In the genomic region with DNA sequence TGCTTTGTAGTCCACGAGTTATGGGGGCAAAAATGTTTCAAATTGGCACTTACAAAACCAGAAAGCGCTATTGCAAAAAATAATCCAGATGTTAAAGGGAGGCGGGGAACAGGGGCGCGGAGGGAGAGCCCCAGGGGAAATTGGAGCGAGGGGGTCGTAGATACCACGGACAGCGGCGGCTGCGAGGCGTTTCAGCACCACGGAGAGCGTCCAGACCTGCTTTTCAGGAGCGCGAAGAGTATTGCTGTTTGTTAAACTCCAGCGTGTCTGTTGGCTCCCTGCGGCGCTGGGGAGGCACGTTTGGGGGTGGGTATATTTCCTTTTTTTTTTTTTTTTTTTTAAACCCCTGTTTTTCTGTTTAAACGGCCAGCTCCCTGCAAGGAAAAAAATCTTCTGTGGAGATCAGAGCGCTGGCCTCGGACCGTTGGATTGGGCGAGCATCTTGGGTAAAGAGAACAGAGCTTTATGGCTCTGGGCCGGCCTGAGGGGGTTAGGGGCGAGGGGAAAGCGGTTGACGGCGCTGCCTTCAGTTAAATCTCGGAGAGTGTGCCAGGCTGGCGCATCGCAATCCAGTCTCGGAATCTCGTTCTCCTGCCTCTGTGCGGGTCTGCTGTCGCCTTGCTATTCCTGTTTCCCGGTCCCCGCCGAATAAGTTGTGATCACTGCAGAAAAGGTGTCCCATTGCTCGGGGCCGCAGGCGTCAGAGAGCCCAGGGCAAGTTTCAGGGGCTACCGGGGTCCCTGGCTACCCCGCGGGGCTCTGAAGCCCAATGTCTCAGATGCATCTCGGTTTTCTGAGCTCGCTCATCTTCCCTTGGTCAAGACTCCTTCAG, we compare ENCODE assay signal across 9 cellular contexts. TPM values are rescaled to one million over a fixed set of nuclear protein-coding genes. Genes with fewer than 3 reads are reported as not detected.
DNase-seq lines count a peak whose midpoint lies in the region; ATAC-seq and TF ChIP-seq lines count a peak whose summit lies in the region.
"Had no signal": no experiment of that assay in that cellular context is flagged by ENCODE, and none has a peak within 500 bp of the region (broad histone marks: within the 10 kb centered on the region; RNA-seq: fewer than 3 reads in every experiment).

A gene (minus strand): TSS at position 288 of the 832 bp plus-strand sequence. CDS start 302 bp downstream, outside the sequence.

- no peak within 1 kb of the TSS for H3K27ac Mint-ChIP-seq in activated naive CD4-positive, alpha-beta T cell treated with anti-CD3 and anti-CD28 coated beads, Interleukin-2, amount 10 ng/mL, durations not matched to agents 7 days and 5 days

- intact Hi-C loops in left ventricle myocardium inferior (cut with micrococcal nuclease), result no loop called here

- H2AFZ ChIP-seq in smooth muscle cell (ENCODE audit: low read depth), result no peak within 1 kb of the TSS
- H2AFZ ChIP-seq: PC-9 had no signal

- H3F3A ChIP-seq in smooth muscle cell (ENCODE audit: low read depth), result no peaks in the 10 kb centered on the region

- TF ChIP-seq CTCF in left ventricle myocardium inferior (IDR thresholded peaks at IDR 0.05; ENCODE audit: borderline replicate concordance), result no peak
- TF ChIP-seq CTCF in smooth muscle cell (IDR thresholded peaks at IDR 0.05; ENCODE audit: borderline replicate concordance, insufficient read depth, poor library complexity, severe bottlenecking), result no peak

- H3K27me3 ChIP-seq in left ventricle myocardium inferior (ENCODE audit: low read depth) (peaks cover 62% of the 10 kb centered on the region), smooth muscle cell (ENCODE audit: low read depth) (peaks cover 15% of the 10 kb centered on the region)

- H3K9me3 Mint-ChIP-seq in activated naive CD4-positive, alpha-beta T cell treated with anti-CD3 and anti-CD28 coated beads, Interleukin-2, amount 10 ng/mL, durations not matched to agents 7 days and 5 days, result no peaks in the 10 kb centered on the region

- H3K79me2 ChIP-seq in smooth muscle cell (ENCODE audit: low read depth), result no peaks in the 10 kb centered on the region

- no peak within 1 kb of the TSS for H3K4me3 ChIP-seq in left ventricle myocardium inferior
- no peak within 1 kb of the TSS for H3K4me3 ChIP-seq in smooth muscle cell
- H3K4me3 ChIP-seq: PC-9 had no signal

- H3K36me3 ChIP-seq in left ventricle myocardium inferior (no peaks in the 10 kb centered on the region), smooth muscle cell (ENCODE audit: low read depth) (no peaks in the 10 kb centered on the region)

- CTCF ChIA-PET in activated naive CD4-positive, alpha-beta T cell treated with anti-CD3 and anti-CD28 coated beads, Interleukin-2, amount 10 ng/mL, durations not matched to agents 7 days and 5 days (lab: Charles Lee), result interaction anchor here (1.1 kb wide), 1 partner anchor 100 kb away, joined by 3 read pairs; no protein-coding TSS in a partner anchor

- no peaks in the 10 kb centered on the region for H4K20me1 ChIP-seq in smooth muscle cell (ENCODE audit: low read depth)

- peaks cover 14% of the 10 kb centered on the region for H3K27me3 Mint-ChIP-seq in activated naive CD4-positive, alpha-beta T cell treated with anti-CD3 and anti-CD28 coated beads, Interleukin-2, amount 10 ng/mL, durations not matched to agents 7 days and 5 days

- no peaks in the 10 kb centered on the region for H3K4me1 Mint-ChIP-seq in activated naive CD4-positive, alpha-beta T cell treated with anti-CD3 and anti-CD28 coated beads, Interleukin-2, amount 10 ng/mL, durations not matched to agents 7 days and 5 days

- H3K4me3 Mint-ChIP-seq in activated naive CD4-positive, alpha-beta T cell treated with anti-CD3 and anti-CD28 coated beads, Interleukin-2, amount 10 ng/mL, durations not matched to agents 7 days and 5 days, result no peak within 1 kb of the TSS

- DNase-seq in H4 (ENCODE audit: low spot score) (peak; percentile 3), OCI-M1 (lab: John Stamatoyannopoulos, UW) (peak; percentile 73), left ventricle myocardium inferior (peak; percentile 45), smooth muscle cell (lab: John Stamatoyannopoulos, UW; ENCODE audit: unreplicated experiment) (peak; percentile 10)
- peak; percentile 74 for DNase-seq in activated naive CD4-positive, alpha-beta T cell treated with anti-CD3 and anti-CD28 coated beads, Interleukin-2, amount 10 ng/mL, durations not matched to agents 7 days and 5 days

- WGBS in smooth muscle cell (ENCODE audit: low lambda C conversion rate), result 28% methylated on average over 45 of the region's 48 CpGs

- ATAC-seq in GM21619 (IDR thresholded peaks at IDR 0.05; ENCODE audit: unreplicated experiment) (no peak), HG03280 (IDR thresholded peaks at IDR 0.05; ENCODE audit: unreplicated experiment) (no peak)

- no peak within 1 kb of the TSS for H3K4me2 ChIP-seq in smooth muscle cell
- H3K4me2 ChIP-seq: PC-9 had no signal

- H3K27ac ChIP-seq in left ventricle myocardium inferior (replicated peaks), result no peak within 1 kb of the TSS
- H3K27ac ChIP-seq in smooth muscle cell (ENCODE audit: low read depth), result no peak within 1 kb of the TSS
- H3K27ac ChIP-seq: PC-9 had no signal

- H3K36me3 Mint-ChIP-seq in activated naive CD4-positive, alpha-beta T cell treated with anti-CD3 and anti-CD28 coated beads, Interleukin-2, amount 10 ng/mL, durations not matched to agents 7 days and 5 days, result no peaks in the 10 kb centered on the region

- no peak within 1 kb of the TSS for H3K9ac ChIP-seq in smooth muscle cell (ENCODE audit: low read depth)

- H3K9me3 ChIP-seq in left ventricle myocardium inferior (replicated peaks) (no peaks in the 10 kb centered on the region), smooth muscle cell (replicated peaks; ENCODE audit: low read depth) (no peaks in the 10 kb centered on the region)

- H3K4me1 ChIP-seq in left ventricle myocardium inferior (no peaks in the 10 kb centered on the region), smooth muscle cell (ENCODE audit: low read depth) (no peaks in the 10 kb centered on the region)

RNA-seq across cellular contexts. Expression of the gene that starts here (rescaled TPM):
- not detected in 2 replicates for total RNA-seq in H4 (2014; rRNA removed; shearing (Covaris generic))
- total RNA-seq in left ventricle myocardium inferior (not detected), smooth muscle cell (not detected in 2 replicates)
- polyA plus RNA-seq in smooth muscle cell, result not detected in 2 replicates
- total RNA-seq: PC-9, skeletal muscle tissue had no signal

Comparison
In these comparisons a context has a peak if more than half of its experiments do, and no peak if none do; other contexts are left out.
1. Peak in DNase-seq in H4; RNA of the gene not detected or under 1 TPM.
2. Peak in DNase-seq in left ventricle myocardium inferior; RNA of the gene not detected or under 1 TPM.
3. Peak in DNase-seq in smooth muscle cell; RNA of the gene not detected or under 1 TPM.
4. DNase-seq: peak in every context shown above with its lines; median percentile 74 in activated naive CD4-positive, alpha-beta T cell treated with anti-CD3 and anti-CD28 coated beads, Interleukin-2, amount 10 ng/mL, durations not matched to agents 7 days and 5 days; 73 in OCI-M1; 45 in left ventricle myocardium inferior; 10 in smooth muscle cell; 3 in H4.